In genomic region chr5:88140863-88141694, GRCh38 we compare ENCODE assay signal across 9 cellular contexts.
DNase-seq lines count a peak whose midpoint lies in the region; ATAC-seq, FAIRE-seq and TF ChIP-seq lines count a peak whose summit lies in the region.
"Had no signal": no experiment of that assay in that cellular context is flagged by ENCODE, and none has a peak within 500 bp of the region (broad histone marks: within the 10 kb centered on the region; RNA-seq: fewer than 3 reads in every experiment).

No MANE protein-coding gene starts in this region.

- peak overlapping the region; percentile 91 for H2AFZ ChIP-seq in endothelial cell of umbilical vein (ENCODE audit: low read depth, low read length)

- no peaks in the 10 kb centered on the region for H3K36me3 ChIP-seq in endothelial cell of umbilical vein (ENCODE audit: control insufficient read depth in 2 of 2, extremely low read depth in 1 of 2, insufficient read depth in 2 of 2, low read length in 2 of 2)

- H3K27me3 ChIP-seq in endothelial cell of umbilical vein (ENCODE audit: control insufficient read depth in 2 of 2, insufficient read depth in 2 of 2, low read length in 2 of 2), result peaks cover 58 to 78% of the 10 kb centered on the region in 2 experiments

- peak overlapping the region; percentile 31 to 75 (median 38) for H3K4me3 ChIP-seq in endothelial cell of umbilical vein (replicated peaks in 1 of 3; ENCODE audit: insufficient read depth in 1 of 3, low read depth in 1 of 3, low read length in 3 of 3)

- H3K9me3 Mint-ChIP-seq in Calu3 (ENCODE audit: low read depth, unreplicated experiment), result no peaks in the 10 kb centered on the region
- H3K9me3 Mint-ChIP-seq in mesothelial cell of epicardium, result no peaks in the 10 kb centered on the region
- H3K9me3 Mint-ChIP-seq: stimulated activated naive CD8-positive, alpha-beta T cell treated with anti-CD3 and anti-CD28 coated beads, Interleukin-15, Interleukin-2, amounts not matched to agents 100 ng/mL and 50 ng/mL, for 24 hours had no signal

- H3K4me2 ChIP-seq in endothelial cell of umbilical vein (ENCODE audit: insufficient read depth, low read length), result peak overlapping the region; percentile 97

- TF ChIP-seq POLR2A in endothelial cell of umbilical vein (IDR thresholded peaks at IDR 0.05; ENCODE audit: low read depth, low read length), result no peak

- H3K79me2 ChIP-seq in endothelial cell of umbilical vein (ENCODE audit: control insufficient read depth, insufficient read depth, low read length), result no peaks in the 10 kb centered on the region

- peak; percentile 96 for ATAC-seq in GM21447 (IDR thresholded peaks at IDR 0.05; ENCODE audit: unreplicated experiment)

- peak overlapping the region; percentile 46 for H3K9ac ChIP-seq in endothelial cell of umbilical vein (replicated peaks; ENCODE audit: extremely low read depth, insufficient read depth, low read length)

- TF ChIP-seq CTCF in Calu3 (IDR thresholded peaks at IDR 0.05; ENCODE audit: unreplicated experiment), result peak; percentile 84
- peak; percentile 55 to 82 for TF ChIP-seq CTCF in endothelial cell of umbilical vein (IDR thresholded peaks at IDR 0.05; ENCODE audit: extremely low read depth in 1 of 2, insufficient read depth in 1 of 2, low read depth in 1 of 2, low read length in 2 of 2)
- TF ChIP-seq CTCF in mesothelial cell of epicardium (IDR thresholded peaks at IDR 0.05; ENCODE audit: unreplicated experiment), result peak; percentile 91

- H3K27ac Mint-ChIP-seq in Calu3 (ENCODE audit: unreplicated experiment), result no peak overlapping the region
- H3K27ac Mint-ChIP-seq in mesothelial cell of epicardium, result no peak overlapping the region
- H3K27ac Mint-ChIP-seq: stimulated activated naive CD8-positive, alpha-beta T cell treated with anti-CD3 and anti-CD28 coated beads, Interleukin-15, Interleukin-2, amounts not matched to agents 100 ng/mL and 50 ng/mL, for 24 hours had no signal

- peaks cover 12% of the 10 kb centered on the region for H3K4me1 ChIP-seq in endothelial cell of umbilical vein (ENCODE audit: control insufficient read depth, extremely low read depth, insufficient read depth, low read length)

- intact Hi-C loops in Calu3 (cut with micrococcal nuclease; ENCODE audit: unreplicated experiment) (loop anchor here (1.0 to 5.0 kb wide), 2 partner anchors 359 to 535 kb away; no protein-coding TSS in a partner anchor), endothelial cell of umbilical vein (cut with micrococcal nuclease) (loop anchor here (1.0 to 5.0 kb wide), 4 partner anchors 126 to 550 kb away; partner anchors contain the start of gene TMEM161B)

- no peaks in the 10 kb centered on the region for H3K9me3 ChIP-seq in endothelial cell of umbilical vein (replicated peaks; ENCODE audit: control insufficient read depth, insufficient read depth, low read length)

- CTCF ChIA-PET in Calu3 (lab: Charles Lee) (interaction anchor here (0.5 to 1.7 kb wide), 19 partner anchors 36 to 662 kb away, joined by 3 to 10 read pairs (median 4); no protein-coding TSS in a partner anchor), endothelial cell of umbilical vein (lab: Charles Lee) (interaction anchor here (0.6 to 1.6 kb wide), 7 partner anchors 9 to 550 kb away, joined by 3 to 10 read pairs (median 4); no protein-coding TSS in a partner anchor)

- H3K9me1 ChIP-seq in endothelial cell of umbilical vein (replicated peaks; ENCODE audit: control insufficient read depth, extremely low read depth, insufficient read depth, low read length), result no peaks in the 10 kb centered on the region

- H3K27ac ChIP-seq in endothelial cell of umbilical vein (ENCODE audit: insufficient read depth, low read depth, low read length), result no peak overlapping the region

- dilution Hi-C loops in endothelial cell of umbilical vein (cut with MboI; ENCODE audit: extremely low pct_ligation_motif_present, low sequenced_read_pairs), result loop anchor here (25.0 kb wide), 1 partner anchor 546 kb away; no protein-coding TSS in a partner anchor

- POLR2A ChIA-PET in endothelial cell of umbilical vein (lab: Charles Lee), result no interaction called here

- H3K27me3 Mint-ChIP-seq in Calu3 (ENCODE audit: unreplicated experiment) (no peaks in the 10 kb centered on the region), mesothelial cell of epicardium (ENCODE audit: low read depth) (peaks cover 31% of the 10 kb centered on the region)

- no peaks in the 10 kb centered on the region for H4K20me1 ChIP-seq in endothelial cell of umbilical vein (replicated peaks; ENCODE audit: control insufficient read depth, extremely low read depth, insufficient read depth, low read length)

- no peaks in the 10 kb centered on the region for H3K36me3 Mint-ChIP-seq in Calu3 (ENCODE audit: insufficient read depth, unreplicated experiment)
- H3K36me3 Mint-ChIP-seq in mesothelial cell of epicardium, result no peaks in the 10 kb centered on the region

- H3K4me3 Mint-ChIP-seq in Calu3 (ENCODE audit: low read depth, unreplicated experiment) (no peak overlapping the region), mesothelial cell of epicardium (no peak overlapping the region)
- H3K4me3 Mint-ChIP-seq: stimulated activated naive CD8-positive, alpha-beta T cell treated with anti-CD3 and anti-CD28 coated beads, Interleukin-15, Interleukin-2, amounts not matched to agents 100 ng/mL and 50 ng/mL, for 24 hours had no signal

- H3K4me1 Mint-ChIP-seq in Calu3 (ENCODE audit: low read depth, unreplicated experiment) (peaks cover 9% of the 10 kb centered on the region), mesothelial cell of epicardium (peaks cover 9% of the 10 kb centered on the region)

- peak; percentile 92 for FAIRE-seq in endothelial cell of umbilical vein (lab: Jason Lieb, UNC)

- DNase-seq in Calu3 (peak; percentile 99), HUDEP-2 (lab: John Stamatoyannopoulos, UW; ENCODE audit: unreplicated experiment in 76 of 76) (peak in 75 of 76 experiments; percentile 46 to 96 (median 91)), NOMO-1 (lab: John Stamatoyannopoulos, UW; ENCODE audit: unreplicated experiment in 2 of 2) (peak; percentile 94 to 95), endothelial cell of umbilical vein (ENCODE audit: low read depth, low spot score) (peak; percentile 96), mesothelial cell of epicardium (ENCODE audit: low spot score in 2 of 2, unreplicated experiment in 2 of 2) (peak; percentile 90 to 99)
- DNase-seq in activated CD8-positive, alpha-beta memory T cell treated with anti-CD3 and anti-CD28 coated beads, Interleukin-2, amount 50 U/mL, for 1 hour (ENCODE audit: extremely low read depth), result peak; percentile 47
- peak; percentile 66 for DNase-seq in stimulated activated CD8-positive, alpha-beta memory T cell treated with anti-CD3 and anti-CD28 coated beads, Interleukin-15, amount 100 ng/mL, for 1 hour (ENCODE audit: low read depth)

- BruUV-seq in Calu3 (replicated peaks; lab: Mats Ljungman, UMichigan), result no TSS peak
- no TSS peak for BruUV-seq in endothelial cell of umbilical vein (replicated peaks; lab: Mats Ljungman, UMichigan)

TF ChIP-seq in endothelial cell of umbilical vein, 7 proteins besides CTCF, POLR2A, EP300 and RAD21:
- peak; percentile 58 for TF ChIP-seq EZH2 (IDR thresholded peaks at IDR 0.05; ENCODE audit: borderline replicate concordance, low read depth, low read length, severe bottlenecking)
- TF ChIP-seq MYC (IDR thresholded peaks at IDR 0.05; ENCODE audit: low read depth, low read length), result no peak
- TF ChIP-seq JUN (IDR thresholded peaks at IDR 0.05; ENCODE audit: borderline replicate concordance, insufficient read depth, insufficient read length, low read depth), result no peak
- no peak for TF ChIP-seq POLR2AphosphoS5 (IDR thresholded peaks at IDR 0.05; ENCODE audit: insufficient read depth, low read depth, low read length)
- no peak for TF ChIP-seq FOS (IDR thresholded peaks at IDR 0.05; ENCODE audit: borderline replicate concordance, insufficient read depth, low read length)

Comparison
In these comparisons a context has a peak if more than half of its experiments do, and no peak if none do; other contexts are left out.
1. DNase-seq: peak in every context shown above with its lines; median percentile 99 in Calu3; 96 in endothelial cell of umbilical vein; 94 in NOMO-1; 94 in mesothelial cell of epicardium; 91 in HUDEP-2; 66 in stimulated activated CD8-positive, alpha-beta memory T cell treated with anti-CD3 and anti-CD28 coated beads, Interleukin-15, amount 100 ng/mL, for 1 hour; 47 in activated CD8-positive, alpha-beta memory T cell treated with anti-CD3 and anti-CD28 coated beads, Interleukin-2, amount 50 U/mL, for 1 hour.